19 cellular contexts compared by ENCODE assay signal in genomic region chr13:32390484-32390883, GRCh38. TPM values are rescaled to one million over a fixed set of nuclear protein-coding genes. Genes with fewer than 3 reads are reported as not detected.
DNase-seq lines count a peak whose midpoint lies in the region; ATAC-seq and TF ChIP-seq lines count a peak whose summit lies in the region.
"Had no signal": no experiment of that assay in that cellular context is flagged by ENCODE, and none has a peak within 500 bp of the region (broad histone marks: within the 10 kb centered on the region; RNA-seq: fewer than 3 reads in every experiment).

No MANE protein-coding gene starts in this region.

- H3K27ac Mint-ChIP-seq in activated CD4-positive, alpha-beta T cell treated with anti-CD3 and anti-CD28 coated beads, Interleukin-2, amount 10 ng/mL, durations not matched to agents 7 days and 5 days, result peak overlapping the region; percentile 31
- no peak overlapping the region for H3K27ac Mint-ChIP-seq in activated CD4-positive, alpha-beta T cell treated with anti-CD3 and anti-CD28 coated beads for 36 hours
- H3K27ac Mint-ChIP-seq in GM23338, result 0 out of 2 replicates have a peak overlapping the region, but pooled peaks have one; percentile 28
- peak overlapping the region; percentile 69 for H3K27ac Mint-ChIP-seq in activated CD8-positive, alpha-beta T cell treated with anti-CD3 and anti-CD28 coated beads, Interleukin-2, amount 10 ng/mL, durations not matched to agents 7 days and 5 days
- peak overlapping the region; percentile 59 to 61 for H3K27ac Mint-ChIP-seq in natural killer cell treated with Interleukin-12 subunit alpha and Interleukin-12 subunit beta and Interleukin-15 and Interleukin-18, amount 100 ng/mL, for 72 hours

- H2AFZ ChIP-seq in GM23338, result no peak overlapping the region

- no peaks in the 10 kb centered on the region; the same call in 1 of the 2 replicates for H3K36me3 ChIP-seq in GM23338 (ENCODE audit: insufficient read depth)

- H3K27me3 ChIP-seq in GM23338 (ENCODE audit: insufficient read depth), result no peaks in the 10 kb centered on the region
- H3K27me3 ChIP-seq: BLaER1 had no signal

- peaks cover 43% of the 10 kb centered on the region for H3K36me3 Mint-ChIP-seq in activated CD4-positive, alpha-beta T cell treated with anti-CD3 and anti-CD28 coated beads, Interleukin-2, amount 10 ng/mL, durations not matched to agents 7 days and 5 days (ENCODE audit: low read depth)
- peaks cover 9% of the 10 kb centered on the region for H3K36me3 Mint-ChIP-seq in activated CD4-positive, alpha-beta T cell treated with anti-CD3 and anti-CD28 coated beads for 36 hours (ENCODE audit: low read depth)
- peaks cover 6% of the 10 kb centered on the region; the same call in 2 of the 3 replicates for H3K36me3 Mint-ChIP-seq in GM23338 (ENCODE audit: low read depth)
- H3K36me3 Mint-ChIP-seq in activated CD8-positive, alpha-beta T cell treated with anti-CD3 and anti-CD28 coated beads, Interleukin-2, amount 10 ng/mL, durations not matched to agents 7 days and 5 days (ENCODE audit: low read depth), result peaks cover 39% of the 10 kb centered on the region
- no peaks in the 10 kb centered on the region for H3K36me3 Mint-ChIP-seq in natural killer cell treated with Interleukin-12 subunit alpha and Interleukin-12 subunit beta and Interleukin-15 and Interleukin-18, amount 100 ng/mL, for 72 hours

- ATAC-seq in activated CD4-positive, alpha-beta T cell treated with anti-CD3 and anti-CD28 coated beads for 36 hours, result no peak
- ATAC-seq in GM23338 (no peak), HG03280 (IDR thresholded peaks at IDR 0.05; ENCODE audit: unreplicated experiment) (no peak), GM21526 (IDR thresholded peaks at IDR 0.05; ENCODE audit: low FRiP score, unreplicated experiment) (no peak)
- peak; percentile 69 for ATAC-seq in activated CD8-positive, alpha-beta T cell treated with anti-CD3 and anti-CD28 coated beads, Interleukin-2, amount 10 ng/mL, durations not matched to agents 7 days and 5 days
- ATAC-seq in natural killer cell treated with Interleukin-12 subunit alpha and Interleukin-12 subunit beta and Interleukin-15 and Interleukin-18, amount 100 ng/mL, for 72 hours, result no peak
- ATAC-seq: K562 had no signal

- H3K4me3 Mint-ChIP-seq in activated CD4-positive, alpha-beta T cell treated with anti-CD3 and anti-CD28 coated beads, Interleukin-2, amount 10 ng/mL, durations not matched to agents 7 days and 5 days, result no peak overlapping the region
- no peak overlapping the region for H3K4me3 Mint-ChIP-seq in activated CD4-positive, alpha-beta T cell treated with anti-CD3 and anti-CD28 coated beads for 36 hours
- no peak overlapping the region for H3K4me3 Mint-ChIP-seq in GM23338
- peak overlapping the region; percentile 35 for H3K4me3 Mint-ChIP-seq in activated CD8-positive, alpha-beta T cell treated with anti-CD3 and anti-CD28 coated beads, Interleukin-2, amount 10 ng/mL, durations not matched to agents 7 days and 5 days
- peak overlapping the region; percentile 52 for H3K4me3 Mint-ChIP-seq in natural killer cell treated with Interleukin-12 subunit alpha and Interleukin-12 subunit beta and Interleukin-15 and Interleukin-18, amount 100 ng/mL, for 72 hours

- intact Hi-C loops in activated CD4-positive, alpha-beta T cell treated with anti-CD3 and anti-CD28 coated beads for 36 hours (cut with DNase I, micrococcal nuclease), result no loop called here

- no peak for DNase-seq in activated CD4-positive, alpha-beta T cell treated with anti-CD3 and anti-CD28 coated beads, Interleukin-2, amount 10 ng/mL, durations not matched to agents 7 days and 5 days
- no peak for DNase-seq in activated CD4-positive, alpha-beta T cell treated with anti-CD3 and anti-CD28 coated beads for 36 hours
- DNase-seq in GM23338 (ENCODE audit: low spot score) (no peak), AG08396 (ENCODE audit: low spot score) (no peak)
- DNase-seq in activated CD8-positive, alpha-beta T cell treated with anti-CD3 and anti-CD28 coated beads, Interleukin-2, amount 10 ng/mL, durations not matched to agents 7 days and 5 days, result no peak
- no peak for DNase-seq in natural killer cell treated with Interleukin-12 subunit alpha and Interleukin-12 subunit beta and Interleukin-15 and Interleukin-18, amount 100 ng/mL, for 72 hours (ENCODE audit: low spot score)
- DNase-seq: 8988T, DND-41, GDM1, NCI-H1436 treated with DMSO at 0.1 percent for 48 hours, NCI-H2029 treated with DMSO at 0.1 percent for 48 hours, NCI-H2171 treated with DMSO at 0.1 percent for 48 hours, NCI-H446 treated with DMSO at 0.1 percent for 48 hours, OCI-M1 had no signal

- H3F3A ChIP-seq in GM23338 (replicated peaks; ENCODE audit: low read depth), result no peaks in the 10 kb centered on the region

- POLR2A ChIA-PET in activated CD4-positive, alpha-beta T cell treated with anti-CD3 and anti-CD28 coated beads, Interleukin-2, amount 10 ng/mL, durations not matched to agents 7 days and 5 days (lab: Charles Lee), result no interaction called here
- POLR2A ChIA-PET in activated CD4-positive, alpha-beta T cell treated with anti-CD3 and anti-CD28 coated beads for 36 hours (lab: Charles Lee), result no interaction called here
- POLR2A ChIA-PET in activated CD8-positive, alpha-beta T cell treated with anti-CD3 and anti-CD28 coated beads, Interleukin-2, amount 10 ng/mL, durations not matched to agents 7 days and 5 days (lab: Charles Lee), result interaction anchor here (1.8 to 3.1 kb wide), 3 partner anchors 35 to 75 kb away, joined by 6 to 17 read pairs (median 8); partner anchors contain the start of genes BRCA2, N4BP2L1 and ZAR1L

- H3K4me2 ChIP-seq in GM23338, result no peak overlapping the region

- no peak for TF ChIP-seq CTCF in GM23338 (conservative IDR thresholded peaks at IDR 0.05; ENCODE audit: low read depth in 2 of 2)

- no peaks in the 10 kb centered on the region for H3K9me2 ChIP-seq in GM23338 (ENCODE audit: insufficient read depth)

- H3K9me3 Mint-ChIP-seq in activated CD4-positive, alpha-beta T cell treated with anti-CD3 and anti-CD28 coated beads, Interleukin-2, amount 10 ng/mL, durations not matched to agents 7 days and 5 days, result no peaks in the 10 kb centered on the region
- H3K9me3 Mint-ChIP-seq in activated CD4-positive, alpha-beta T cell treated with anti-CD3 and anti-CD28 coated beads for 36 hours (ENCODE audit: low read depth), result no peaks in the 10 kb centered on the region
- no peaks in the 10 kb centered on the region for H3K9me3 Mint-ChIP-seq in GM23338
- no peaks in the 10 kb centered on the region for H3K9me3 Mint-ChIP-seq in activated CD8-positive, alpha-beta T cell treated with anti-CD3 and anti-CD28 coated beads, Interleukin-2, amount 10 ng/mL, durations not matched to agents 7 days and 5 days (ENCODE audit: insufficient read depth)
- no peaks in the 10 kb centered on the region for H3K9me3 Mint-ChIP-seq in natural killer cell treated with Interleukin-12 subunit alpha and Interleukin-12 subunit beta and Interleukin-15 and Interleukin-18, amount 100 ng/mL, for 72 hours

- H3K27ac ChIP-seq in GM23338 (ENCODE audit: low read depth), result no peak overlapping the region
- H3K27ac ChIP-seq: BLaER1, RWPE1 had no signal

- H3K4me1 ChIP-seq in GM23338 (ENCODE audit: insufficient read depth), result peaks cover 19% of the 10 kb centered on the region

- CTCF ChIA-PET in activated CD4-positive, alpha-beta T cell treated with anti-CD3 and anti-CD28 coated beads, Interleukin-2, amount 10 ng/mL, durations not matched to agents 7 days and 5 days (lab: Charles Lee), result interaction anchor here (0.6 to 1.2 kb wide), 4 partner anchors 9 to 630 kb away, joined by 3 read pairs; no protein-coding TSS in a partner anchor
- CTCF ChIA-PET in activated CD4-positive, alpha-beta T cell treated with anti-CD3 and anti-CD28 coated beads for 36 hours (lab: Charles Lee), result interaction anchor here (0.5 to 0.7 kb wide), 2 partner anchors 9 to 1291 kb away, joined by 3 to 4 read pairs; no protein-coding TSS in a partner anchor
- CTCF ChIA-PET in activated CD8-positive, alpha-beta T cell treated with anti-CD3 and anti-CD28 coated beads, Interleukin-2, amount 10 ng/mL, durations not matched to agents 7 days and 5 days (lab: Charles Lee), result interaction anchor here (0.6 to 2.3 kb wide), 10 partner anchors 9 to 261 kb away, joined by 3 to 13 read pairs (median 4); partner anchors contain the start of genes N4BP2L1 and N4BP2L2

- H3K4me1 Mint-ChIP-seq in activated CD4-positive, alpha-beta T cell treated with anti-CD3 and anti-CD28 coated beads, Interleukin-2, amount 10 ng/mL, durations not matched to agents 7 days and 5 days, result peaks cover 26% of the 10 kb centered on the region
- peaks cover 2% of the 10 kb centered on the region for H3K4me1 Mint-ChIP-seq in activated CD4-positive, alpha-beta T cell treated with anti-CD3 and anti-CD28 coated beads for 36 hours
- peaks cover 9% of the 10 kb centered on the region for H3K4me1 Mint-ChIP-seq in GM23338
- peaks cover 38% of the 10 kb centered on the region for H3K4me1 Mint-ChIP-seq in activated CD8-positive, alpha-beta T cell treated with anti-CD3 and anti-CD28 coated beads, Interleukin-2, amount 10 ng/mL, durations not matched to agents 7 days and 5 days (ENCODE audit: low read depth)
- peaks cover 16 to 31% of the 10 kb centered on the region in 2 donors for H3K4me1 Mint-ChIP-seq in natural killer cell treated with Interleukin-12 subunit alpha and Interleukin-12 subunit beta and Interleukin-15 and Interleukin-18, amount 100 ng/mL, for 72 hours (ENCODE audit: low read depth in 2 of 2)

- H3K79me2 ChIP-seq in GM23338 (replicated peaks; ENCODE audit: insufficient read depth), result no peaks in the 10 kb centered on the region

- H3K27me3 Mint-ChIP-seq in activated CD4-positive, alpha-beta T cell treated with anti-CD3 and anti-CD28 coated beads, Interleukin-2, amount 10 ng/mL, durations not matched to agents 7 days and 5 days, result no peaks in the 10 kb centered on the region
- no peaks in the 10 kb centered on the region for H3K27me3 Mint-ChIP-seq in activated CD4-positive, alpha-beta T cell treated with anti-CD3 and anti-CD28 coated beads for 36 hours
- no peaks in the 10 kb centered on the region for H3K27me3 Mint-ChIP-seq in GM23338 (ENCODE audit: insufficient read depth, low read depth, poor library complexity)
- H3K27me3 Mint-ChIP-seq in activated CD8-positive, alpha-beta T cell treated with anti-CD3 and anti-CD28 coated beads, Interleukin-2, amount 10 ng/mL, durations not matched to agents 7 days and 5 days (ENCODE audit: low read depth), result no peaks in the 10 kb centered on the region
- H3K27me3 Mint-ChIP-seq in natural killer cell treated with Interleukin-12 subunit alpha and Interleukin-12 subunit beta and Interleukin-15 and Interleukin-18, amount 100 ng/mL, for 72 hours, result no peaks in the 10 kb centered on the region

- H3K4me3 ChIP-seq in GM23338, result no peak overlapping the region
- H3K4me3 ChIP-seq: BLaER1, K562 had no signal

- H4K20me1 ChIP-seq in GM23338 (replicated peaks; ENCODE audit: insufficient read depth), result no peaks in the 10 kb centered on the region
- H4K20me1 ChIP-seq: BLaER1 had no signal

RNA-seq across cellular contexts. Expression of gene N4BP2L1, which starts 37.4 kb away (rescaled TPM):
- total RNA-seq in activated CD4-positive, alpha-beta T cell treated with anti-CD3 and anti-CD28 coated beads, Interleukin-2, amount 10 ng/mL, durations not matched to agents 7 days and 5 days, result 10 to 100 TPM; 30.4 to 32.0 TPM
- 10 to 100 TPM; 16.1 to 16.5 TPM for total RNA-seq in activated CD4-positive, alpha-beta T cell treated with anti-CD3 and anti-CD28 coated beads for 36 hours
- 3.0 and 4.1 TPM in 2 replicates for total RNA-seq in GM23338 (2014; rRNA removed; shearing (Covaris generic))
- 1.8 and 3.3 TPM in 2 replicates for polyA plus RNA-seq in GM23338 (2016; fragmentation: Nextera tagmentation; extraction: Ambion mirVana)
- total RNA-seq in activated CD8-positive, alpha-beta T cell treated with anti-CD3 and anti-CD28 coated beads, Interleukin-2, amount 10 ng/mL, durations not matched to agents 7 days and 5 days, result 10 to 100 TPM; 27.7 to 27.8 TPM
- 10 to 100 TPM; 14.6 to 23.9 TPM for total RNA-seq in natural killer cell treated with Interleukin-12 subunit alpha and Interleukin-12 subunit beta and Interleukin-15 and Interleukin-18, amount 100 ng/mL, for 72 hours

Comparison
In these comparisons a context has a peak if more than half of its experiments do, and no peak if none do; other contexts are left out.
1. H3K4me3 Mint-ChIP-seq: peak in activated CD8-positive, alpha-beta T cell treated with anti-CD3 and anti-CD28 coated beads, Interleukin-2, amount 10 ng/mL, durations not matched to agents 7 days and 5 days (single experiment) and natural killer cell treated with Interleukin-12 subunit alpha and Interleukin-12 subunit beta and Interleukin-15 and Interleukin-18, amount 100 ng/mL, for 72 hours (single experiment); none in activated CD4-positive, alpha-beta T cell treated with anti-CD3 and anti-CD28 coated beads, Interleukin-2, amount 10 ng/mL, durations not matched to agents 7 days and 5 days (single experiment), activated CD4-positive, alpha-beta T cell treated with anti-CD3 and anti-CD28 coated beads for 36 hours (single experiment) and GM23338 (single experiment).